2 cellular contexts compared by ENCODE assay signal in genomic region chr2:238427435-238428162, GRCh38.
TF ChIP-seq lines count a peak whose summit lies in the region.

No MANE protein-coding gene starts in this region.

TF ChIP-seq in K562, 482 proteins besides CTCF, POLR2A, EP300 and RAD21 (continues in another document):
- TF ChIP-seq KDM5B (IDR thresholded peaks at IDR 0.05; ENCODE audit: insufficient replicate concordance, low read depth, low read length) (no peak), ARID3B (CRISPR knock-in tag; IDR thresholded peaks at IDR 0.05; ENCODE audit: borderline replicate concordance) (no peak), ZBTB11 (CRISPR knock-in tag; IDR thresholded peaks at IDR 0.05) (no peak), PKNOX1 (IDR thresholded peaks at IDR 0.05) (no peak), ZNF639 (CRISPR knock-in tag; conservative IDR thresholded peaks at IDR 0.05 in 1 of 2, IDR thresholded peaks at IDR 0.05 in 1 of 2) (no peak), ETS1 (conservative IDR thresholded peaks at IDR 0.05; ENCODE audit: control insufficient read depth, low read depth, low read length) (no peak), ZNF512 (tag; IDR thresholded peaks at IDR 0.05) (no peak), PCBP2 (IDR thresholded peaks at IDR 0.05; ENCODE audit: low read depth, low read length, poor library complexity, severe bottlenecking) (no peak), MBD1 (CRISPR knock-in tag; IDR thresholded peaks at IDR 0.05) (no peak), FOXJ3 (CRISPR knock-in tag; IDR thresholded peaks at IDR 0.05) (no peak), SMARCE1 (IDR thresholded peaks at IDR 0.05) (no peak)

TF ChIP-seq in HepG2, 621 proteins besides CTCF, POLR2A, EP300 and RAD21 (continues in another document):
- TF ChIP-seq GATA4 (IDR thresholded peaks at IDR 0.05; ENCODE audit: borderline replicate concordance, low read depth) (no peak), THAP7 (CRISPR knock-in tag; IDR thresholded peaks at IDR 0.05) (0 out of 2 replicates have a peak, but pooled peaks have one; percentile 79), NRL (CRISPR knock-in tag; IDR thresholded peaks at IDR 0.05; ENCODE audit: borderline replicate concordance) (0 out of 2 replicates have a peak, but pooled peaks have one; percentile 89), ZNF839 (CRISPR knock-in tag; IDR thresholded peaks at IDR 0.05; ENCODE audit: borderline replicate concordance) (no peak), ZNF367 (CRISPR knock-in tag; IDR thresholded peaks at IDR 0.05; ENCODE audit: borderline replicate concordance) (no peak), BATF2 (CRISPR knock-in tag; IDR thresholded peaks at IDR 0.05) (0 out of 2 replicates have a peak, but pooled peaks have one; percentile 47), MBNL3 (CRISPR knock-in tag; conservative IDR thresholded peaks at IDR 0.05) (no peak), E2F2 (CRISPR knock-in tag; IDR thresholded peaks at IDR 0.05; ENCODE audit: borderline replicate concordance) (peak; percentile 22; the same call in 1 of the 2 replicates), ARNTL (CRISPR knock-in tag; IDR thresholded peaks at IDR 0.05) (0 out of 2 replicates have a peak, but pooled peaks have one; percentile 2), ZBTB20 (CRISPR knock-in tag; IDR thresholded peaks at IDR 0.05; ENCODE audit: borderline replicate concordance, low read depth) (no peak), ZFP90 (CRISPR knock-in tag; IDR thresholded peaks at IDR 0.05; ENCODE audit: borderline replicate concordance) (no peak), CENPBD1 (CRISPR knock-in tag; IDR thresholded peaks at IDR 0.05; ENCODE audit: borderline replicate concordance, low read depth) (no peak), ZNF256 (CRISPR knock-in tag; conservative IDR thresholded peaks at IDR 0.05) (0 out of 2 replicates have a peak, but pooled peaks have one; percentile 58), ZNF468 (CRISPR knock-in tag; IDR thresholded peaks at IDR 0.05) (0 out of 2 replicates have a peak, but pooled peaks have one; percentile 23), FOXP4 (CRISPR knock-in tag; IDR thresholded peaks at IDR 0.05) (0 out of 2 replicates have a peak, but pooled peaks have one; percentile 6), HMG20B (CRISPR knock-in tag; conservative IDR thresholded peaks at IDR 0.05) (no peak), SYNCRIP (IDR thresholded peaks at IDR 0.05; ENCODE audit: insufficient read depth, low read depth, low read length) (no peak), ZNF557 (CRISPR knock-in tag; IDR thresholded peaks at IDR 0.05) (0 out of 2 replicates have a peak, but pooled peaks have one; percentile 51), ZFX (CRISPR knock-in tag; IDR thresholded peaks at IDR 0.05; ENCODE audit: low read depth) (no peak), SKI (IDR thresholded peaks at IDR 0.05; ENCODE audit: partially characterized antibody) (no peak), IRF1 (CRISPR knock-in tag; IDR thresholded peaks at IDR 0.05; ENCODE audit: low read depth) (no peak), ZNF343 (CRISPR knock-in tag; IDR thresholded peaks at IDR 0.05) (no peak), SMAD3 (CRISPR knock-in tag; IDR thresholded peaks at IDR 0.05) (no peak), ZNF597 (CRISPR knock-in tag; IDR thresholded peaks at IDR 0.05) (no peak), TOPORS (CRISPR knock-in tag; IDR thresholded peaks at IDR 0.05) (no peak), ZNF12 (CRISPR knock-in tag; IDR thresholded peaks at IDR 0.05) (no peak), ZNF292 (CRISPR knock-in tag; IDR thresholded peaks at IDR 0.05; ENCODE audit: borderline replicate concordance, low read depth) (no peak), FLYWCH1 (CRISPR knock-in tag; IDR thresholded peaks at IDR 0.05) (0 out of 2 replicates have a peak, but pooled peaks have one; percentile 53), AHDC1 (CRISPR knock-in tag; IDR thresholded peaks at IDR 0.05; ENCODE audit: borderline replicate concordance) (no peak), ZSCAN31 (CRISPR knock-in tag; IDR thresholded peaks at IDR 0.05; ENCODE audit: low read depth) (no peak), ZNF512 (CRISPR knock-in tag; IDR thresholded peaks at IDR 0.05) (peak; percentile 54; the same call in 1 of the 2 replicates), KDM3A (CRISPR knock-in tag; IDR thresholded peaks at IDR 0.05; ENCODE audit: low read depth) (no peak), ZNF296 (CRISPR knock-in tag; conservative IDR thresholded peaks at IDR 0.05) (peak; percentile 58; the same call in 1 of the 2 replicates), ZNF572 (CRISPR knock-in tag; IDR thresholded peaks at IDR 0.05) (peak; percentile 92; the same call in 1 of the 2 replicates), ZNF30 (CRISPR knock-in tag; IDR thresholded peaks at IDR 0.05) (peak; percentile 12; the same call in 1 of the 2 replicates), SP4 (CRISPR knock-in tag; IDR thresholded peaks at IDR 0.05) (0 out of 2 replicates have a peak, but pooled peaks have one; percentile 12), ZNF451 (CRISPR knock-in tag; IDR thresholded peaks at IDR 0.05) (no peak), HNRNPL (IDR thresholded peaks at IDR 0.05; ENCODE audit: low read depth, low read length) (no peak), FOXK1 (CRISPR knock-in tag; IDR thresholded peaks at IDR 0.05; ENCODE audit: borderline replicate concordance, low read depth) (no peak), ZNF878 (CRISPR knock-in tag; IDR thresholded peaks at IDR 0.05) (no peak), CBX1 (IDR thresholded peaks at IDR 0.05; ENCODE audit: low read depth) (no peak), LCORL (IDR thresholded peaks at IDR 0.05) (no peak), LCORL (CRISPR knock-in tag; IDR thresholded peaks at IDR 0.05) (peak; percentile 33; the same call in 1 of the 2 replicates), KDM2A (CRISPR knock-in tag; IDR thresholded peaks at IDR 0.05; ENCODE audit: borderline replicate concordance, low read depth) (no peak; the same call in 1 of the 2 replicates), SMARCE1 (IDR thresholded peaks at IDR 0.05; ENCODE audit: borderline replicate concordance) (no peak), FOXK2 (IDR thresholded peaks at IDR 0.05) (no peak), SIN3B (IDR thresholded peaks at IDR 0.05; ENCODE audit: low read length) (no peak), CERS6 (CRISPR knock-in tag; IDR thresholded peaks at IDR 0.05) (no peak), KLF15 (CRISPR knock-in tag; IDR thresholded peaks at IDR 0.05; ENCODE audit: borderline replicate concordance) (no peak), ZNF143 (CRISPR knock-in tag; IDR thresholded peaks at IDR 0.05) (no peak)
